Comparison of ENCODE assay signal across 22 cellular contexts in the genomic region with DNA sequence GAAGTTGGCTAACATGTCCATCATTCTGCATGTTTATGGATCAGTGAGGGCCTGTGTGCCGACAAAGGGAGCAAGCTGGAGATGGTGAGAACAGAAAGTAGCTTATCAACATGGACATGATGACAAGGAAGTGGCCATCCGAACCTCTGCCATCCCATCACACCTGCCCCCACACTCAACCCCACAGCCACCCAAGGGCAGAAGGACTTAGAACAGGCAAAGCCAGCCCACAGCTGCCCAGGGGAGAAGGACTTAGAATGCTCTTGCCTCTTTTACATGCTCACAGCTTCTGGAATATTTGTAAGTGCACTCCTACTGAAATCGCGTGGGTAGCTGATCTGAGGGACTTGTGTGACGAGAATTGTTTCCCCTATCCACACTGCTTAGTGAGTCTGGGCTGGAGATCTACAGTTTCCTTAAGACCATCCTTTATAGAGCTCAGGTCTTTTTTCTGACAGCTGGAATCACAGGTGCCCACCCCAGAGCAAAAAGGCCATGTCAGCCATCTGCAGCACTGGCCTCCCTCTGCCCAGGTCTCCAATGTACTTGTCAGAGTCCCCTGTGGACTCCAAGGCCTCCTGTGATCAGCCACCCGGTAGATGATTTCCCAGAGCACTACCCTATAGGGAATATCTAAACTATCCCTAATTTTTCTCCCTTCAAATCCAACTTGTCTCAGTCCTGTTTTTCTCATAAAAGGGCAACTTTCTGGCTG.
DNase-seq lines count a peak whose midpoint lies in the region; ATAC-seq and TF ChIP-seq lines count a peak whose summit lies in the region.
"Had no signal": no experiment of that assay in that cellular context is flagged by ENCODE, and none has a peak within 500 bp of the region (broad histone marks: within the 10 kb centered on the region; RNA-seq: fewer than 3 reads in every experiment).

No MANE protein-coding gene starts in this region.

- H4K12ac ChIP-seq in trophoblast cell (ENCODE audit: low read depth, low read length) = no peak overlapping the region

- peak overlapping the region; percentile 16 for H3K14ac ChIP-seq in trophoblast cell (ENCODE audit: low read length)

- DNase-seq in Right ventricle myocardium superior (peak; percentile 10), left ventricle myocardium superior (no peak), coronary artery (ENCODE audit: low spot score) (peak; percentile 62), trophoblast cell (no peak), aorta (peak; percentile 37 to 46), SKM-1 treated with dmso at 0.1 percent for 144 hours (lab: John Stamatoyannopoulos, UW; ENCODE audit: unreplicated experiment) (no peak), NOMO-1 (lab: John Stamatoyannopoulos, UW; ENCODE audit: unreplicated experiment in 2 of 2) (no peak)
- DNase-seq: activated CD4-positive, alpha-beta T cell treated with anti-CD3 and anti-CD28 coated beads for 48 hours; activated naive CD4-positive, alpha-beta T cell treated with anti-CD3 and anti-CD28 coated beads for 36 hours; cerebellar nuclear complex; foreskin keratinocyte; H7; hippocampal formation; NCI-H1092 treated with DMSO at 0.1 percent for 48 hours; NCI-H1930; NCI-H82; PC-9; SJCRH30; stimulated activated CD4-positive, alpha-beta T cell treated with anti-CD3 and anti-CD28 coated beads, Interleukin-2, amount 100 ng/mL, for 24 hours had no signal

- no peak overlapping the region for H2BK120ac ChIP-seq in trophoblast cell (ENCODE audit: insufficient read depth, low read length, poor library complexity)

- H3K9me3 ChIP-seq in trophoblast cell (ENCODE audit: insufficient read depth, low read depth, low read length) = no peaks in the 10 kb centered on the region
- H3K9me3 ChIP-seq in aorta (ENCODE audit: control insufficient read depth, low read length) = no peaks in the 10 kb centered on the region
- H3K9me3 ChIP-seq: prostate gland, SJCRH30 had no signal

- no CpG with 5 or more reads among the region's 6 CpGs for WGBS in trophoblast cell (ENCODE audit: extremely low coverage, insufficient coverage, insufficient read length)
- whole genome bisulfite sequencing in aorta, 2 donors = 95 to 97% methylated on average over 6 of the region's 6 CpGs

- no peak for TF ChIP-seq CTCF in coronary artery (IDR thresholded peaks at IDR 0.05)

- peaks cover 17% of the 10 kb centered on the region for H3K79me1 ChIP-seq in trophoblast cell (ENCODE audit: low read length)

- no peak overlapping the region for H2AFZ ChIP-seq in trophoblast cell (ENCODE audit: insufficient read depth, low read length, poor library complexity)
- H2AFZ ChIP-seq: PC-9 had no signal

- H3K27me3 ChIP-seq in trophoblast cell (ENCODE audit: insufficient read depth, low read length) (no peaks in the 10 kb centered on the region), aorta (ENCODE audit: control insufficient read depth in 1 of 2, insufficient read depth in 2 of 2, low read length in 1 of 2) (no peaks in the 10 kb centered on the region)
- H3K27me3 ChIP-seq: foreskin keratinocyte, SJCRH30 had no signal

- no peak overlapping the region for H3K18ac ChIP-seq in trophoblast cell (ENCODE audit: low read length)

- H3K9ac ChIP-seq in trophoblast cell (ENCODE audit: low read length) = no peak overlapping the region

- H3K4me2 ChIP-seq in trophoblast cell (ENCODE audit: low read length) = no peak overlapping the region
- H3K4me2 ChIP-seq: PC-9 had no signal

- no peaks in the 10 kb centered on the region for H3K79me2 ChIP-seq in trophoblast cell (ENCODE audit: control insufficient read depth, insufficient read depth, low read length, poor library complexity)

- intact Hi-C loops in Right ventricle myocardium superior (cut with DNase I) = no loop called here
- intact Hi-C loops in left ventricle myocardium superior (cut with micrococcal nuclease) = no loop called here
- intact Hi-C loops in aorta (cut with DNase I) = no loop called here

- H3K27ac ChIP-seq in coronary artery (peak overlapping the region in 1 of 2 donors; percentile 96), trophoblast cell (ENCODE audit: low read depth, low read length) (no peak overlapping the region), aorta (ENCODE audit: low read depth in 1 of 2, low read length in 2 of 2) (no peak overlapping the region)
- H3K27ac ChIP-seq: foreskin keratinocyte, PC-9, prostate gland, SJCRH30, skin epidermis had no signal

- H3K4me1 ChIP-seq in trophoblast cell (ENCODE audit: control insufficient read depth in 1 of 2, insufficient read depth in 2 of 2, low read length in 2 of 2) (peaks cover 17 to 20% of the 10 kb centered on the region in 2 experiments), aorta (ENCODE audit: control insufficient read depth in 1 of 2, insufficient read depth in 2 of 2, low read length in 2 of 2) (peaks cover 0 to 2% of the 10 kb centered on the region in 2 donors)
- H3K4me1 ChIP-seq: foreskin keratinocyte, prostate gland, SJCRH30 had no signal

- no peak for ATAC-seq in Right ventricle myocardium superior (ENCODE audit: poor library complexity)
- no peak for ATAC-seq in left ventricle myocardium superior
- ATAC-seq in aorta (ENCODE audit: low FRiP score) = no peak
- ATAC-seq: foreskin keratinocyte had no signal

- H4K8ac ChIP-seq in trophoblast cell (ENCODE audit: low read depth, low read length) = no peak overlapping the region

- H3K4me3 ChIP-seq in coronary artery (no peak overlapping the region), trophoblast cell (ENCODE audit: low read depth, low read length) (no peak overlapping the region), aorta (ENCODE audit: low read length in 2 of 2) (no peak overlapping the region)
- H3K4me3 ChIP-seq: lung, PC-9, prostate gland, SJCRH30, skin epidermis had no signal

- H3K36me3 ChIP-seq in trophoblast cell (ENCODE audit: control insufficient read depth in 1 of 2, insufficient read depth in 2 of 2, low read length in 2 of 2) = peaks cover 9 to 13% of the 10 kb centered on the region in 2 experiments
- H3K36me3 ChIP-seq in aorta (ENCODE audit: control insufficient read depth in 1 of 2, insufficient read depth in 2 of 2, low read length in 1 of 2) = no peaks in the 10 kb centered on the region
- H3K36me3 ChIP-seq: prostate gland, SJCRH30 had no signal

- no peak overlapping the region for H2AK5ac ChIP-seq in trophoblast cell (ENCODE audit: low read length)

- H4K91ac ChIP-seq in trophoblast cell (ENCODE audit: low read depth, low read length) = peak overlapping the region; percentile 8

- no peak overlapping the region for H2BK12ac ChIP-seq in trophoblast cell (ENCODE audit: low read length)

- H3K23ac ChIP-seq in trophoblast cell (ENCODE audit: low read length) = no peak overlapping the region

- no peak overlapping the region for H2BK5ac ChIP-seq in trophoblast cell (ENCODE audit: low read depth, low read length, poor library complexity)

- no peak overlapping the region for H3K4ac ChIP-seq in trophoblast cell (ENCODE audit: low read depth, low read length)

Comparison
In these comparisons a context has a peak if more than half of its experiments do, and no peak if none do; other contexts are left out.
1. DNase-seq: peak in Right ventricle myocardium superior (single experiment), coronary artery (single experiment) and aorta (2 of 2); none in left ventricle myocardium superior (single experiment), trophoblast cell (0 of 2), SKM-1 treated with dmso at 0.1 percent for 144 hours (single experiment) and NOMO-1 (0 of 2).